In the genomic region with DNA sequence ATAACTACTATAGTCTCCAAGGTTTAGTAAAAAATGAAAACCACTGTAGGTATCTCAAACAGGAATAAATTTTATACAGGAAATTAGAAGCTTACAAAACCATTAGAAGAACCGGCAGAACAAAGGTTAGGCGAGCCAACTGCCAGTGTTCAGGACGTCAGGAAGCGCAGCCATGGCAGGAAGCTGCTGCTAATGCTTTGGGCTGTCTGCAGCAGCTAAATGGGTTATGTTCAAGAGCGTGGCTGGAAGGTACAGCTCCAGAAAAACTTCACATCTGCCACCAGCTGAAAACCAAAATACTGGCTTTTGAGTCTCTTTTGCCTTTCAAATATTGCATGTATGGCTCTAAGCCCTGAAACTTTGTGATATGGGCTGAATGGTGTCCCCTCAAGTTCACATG, we compare ENCODE assay signal across 28 cellular contexts.
"Had no signal": no experiment of that assay in that cellular context is flagged by ENCODE, and none has a peak within 500 bp of the region (broad histone marks: within the 10 kb centered on the region; RNA-seq: fewer than 3 reads in every experiment).

No MANE protein-coding gene starts in this region.

- H3K4me3 Mint-ChIP-seq: immature natural killer cell; naive thymus-derived CD4-positive, alpha-beta T cell; natural killer cell treated with Interleukin-12 subunit alpha and Interleukin-12 subunit beta and Interleukin-15 and Interleukin-18, amount 100 ng/mL, for 72 hours; stimulated activated naive B cell treated with anti-CD40 and anti-IgM and Interleukin-4, amounts not matched to agents 10 μg/mL and 1 μg/mL and 100 μg/mL, for 72 hours had no signal

- H3K9me3 ChIP-seq: left lung, lower lobe of right lung, mucosa of descending colon, ovary, prostate gland, stomach, testis, thyroid gland, transverse colon, upper lobe of left lung, vagina had no signal

- H3K4me3 ChIP-seq: left lung, lower lobe of right lung, mucosa of descending colon, ovary, prostate gland, skin epidermis, stomach, testis, thyroid gland, transverse colon, upper lobe of left lung, vagina had no signal

- H3K27me3 Mint-ChIP-seq: naive thymus-derived CD4-positive, alpha-beta T cell; natural killer cell treated with Interleukin-12 subunit alpha and Interleukin-12 subunit beta and Interleukin-15 and Interleukin-18, amount 100 ng/mL, for 72 hours; stimulated activated naive B cell treated with anti-CD40 and anti-IgM and Interleukin-4, amounts not matched to agents 10 μg/mL and 1 μg/mL and 100 μg/mL, for 72 hours had no signal

- H3K4me1 Mint-ChIP-seq: stimulated activated naive B cell treated with anti-CD40 and anti-IgM and Interleukin-4, amounts not matched to agents 10 μg/mL and 1 μg/mL and 100 μg/mL, for 72 hours had no signal

- ATAC-seq: left colon; left lung; lower lobe of right lung; mucosa of descending colon; naive thymus-derived CD4-positive, alpha-beta T cell; natural killer cell treated with Interleukin-12 subunit alpha and Interleukin-12 subunit beta and Interleukin-15 and Interleukin-18, amount 100 ng/mL, for 72 hours; right cardiac atrium; sciatic nerve; stimulated activated naive B cell treated with anti-CD40 and anti-IgM and Interleukin-4, amounts not matched to agents 10 μg/mL and 1 μg/mL and 100 μg/mL, for 72 hours; stimulated activated naive CD8-positive, alpha-beta T cell treated with anti-CD3 and anti-CD28 coated beads, Interleukin-15, Interleukin-2, amounts not matched to agents 100 U/mL and 50 U/mL, for 24 hours had no signal

- DNase-seq: hypothalamus; immature natural killer cell; kidney; left colon; left lung; lower lobe of right lung; midbrain; mucosa of descending colon; naive thymus-derived CD4-positive, alpha-beta T cell; ovary; retina; right cardiac atrium; stimulated activated CD4-positive, alpha-beta T cell treated with anti-CD3 and anti-CD28 coated beads, Interleukin-12 subunit alpha, Interleukin-12 subunit beta, amount 100 ng/mL, for 4 hours; stimulated activated CD4-positive, alpha-beta T cell treated with anti-CD3 and anti-CD28 coated beads, Interleukin-15, amount 100 ng/mL, for 24 hours; stimulated activated CD4-positive, alpha-beta T cell treated with anti-CD3 and anti-CD28 coated beads, Interleukin-2, amount 100 ng/mL, for 24 hours; stimulated activated CD4-positive, alpha-beta T cell treated with anti-CD3 and anti-CD28 coated beads, Interleukin-4, amount 100 ng/mL, for 1 hour; stimulated activated naive B cell treated with anti-CD40 and anti-IgM and Interleukin-4, amounts not matched to agents 10 μg/mL and 1 μg/mL and 100 μg/mL, for 72 hours; stimulated activated naive CD8-positive, alpha-beta T cell treated with anti-CD3 and anti-CD28 coated beads, Interleukin-15, Interleukin-2, amounts not matched to agents 100 U/mL and 50 U/mL, for 24 hours; stomach; testis; thyroid gland; transverse colon; upper lobe of left lung had no signal

- H3K27ac Mint-ChIP-seq: naive thymus-derived CD4-positive, alpha-beta T cell; natural killer cell treated with Interleukin-12 subunit alpha and Interleukin-12 subunit beta and Interleukin-15 and Interleukin-18, amount 100 ng/mL, for 72 hours; stimulated activated naive B cell treated with anti-CD40 and anti-IgM and Interleukin-4, amounts not matched to agents 10 μg/mL and 1 μg/mL and 100 μg/mL, for 72 hours had no signal

- H3K27me3 ChIP-seq: left lung, ovary, stomach, testis, thyroid gland, transverse colon, upper lobe of left lung, vagina had no signal

- H3K36me3 ChIP-seq: left lung, lower lobe of right lung, ovary, prostate gland, stomach, thyroid gland, transverse colon, upper lobe of left lung, vagina had no signal

- H3K9me3 Mint-ChIP-seq: immature natural killer cell; naive thymus-derived CD4-positive, alpha-beta T cell; natural killer cell treated with Interleukin-12 subunit alpha and Interleukin-12 subunit beta and Interleukin-15 and Interleukin-18, amount 100 ng/mL, for 72 hours; stimulated activated naive B cell treated with anti-CD40 and anti-IgM and Interleukin-4, amounts not matched to agents 10 μg/mL and 1 μg/mL and 100 μg/mL, for 72 hours had no signal

- H3K36me3 Mint-ChIP-seq: immature natural killer cell; naive thymus-derived CD4-positive, alpha-beta T cell; natural killer cell treated with Interleukin-12 subunit alpha and Interleukin-12 subunit beta and Interleukin-15 and Interleukin-18, amount 100 ng/mL, for 72 hours; stimulated activated naive B cell treated with anti-CD40 and anti-IgM and Interleukin-4, amounts not matched to agents 10 μg/mL and 1 μg/mL and 100 μg/mL, for 72 hours had no signal

- H3K4me1 ChIP-seq: prostate gland, testis, thyroid gland had no signal
